2 cellular contexts compared by ENCODE assay signal in genomic region chr12:64801381-64801780, GRCh38.
TF ChIP-seq lines count a peak whose summit lies in the region.

No MANE protein-coding gene starts in this region.

TF ChIP-seq in Ishikawa, 13 proteins besides CTCF, POLR2A, EP300 and RAD21:
- TF ChIP-seq REST (IDR thresholded peaks at IDR 0.05; ENCODE audit: low read depth) (no peak), USF1 (IDR thresholded peaks at IDR 0.05) (no peak), TAF1 (IDR thresholded peaks at IDR 0.05; ENCODE audit: low read depth) (no peak), ZBTB7A (IDR thresholded peaks at IDR 0.05; ENCODE audit: low read depth) (no peak)

TF ChIP-seq in K562, 482 proteins besides CTCF, POLR2A, EP300 and RAD21:
- TF ChIP-seq MEF2D (tag; conservative IDR thresholded peaks at IDR 0.05; ENCODE audit: low read depth) (no peak), IFI16 (CRISPR knock-in tag; IDR thresholded peaks at IDR 0.05) (no peak), ZNF384 (IDR thresholded peaks at IDR 0.05; ENCODE audit: low read depth, low read length) (no peak), NCOR1 (IDR thresholded peaks at IDR 0.05) (no peak), UBTF (IDR thresholded peaks at IDR 0.05; ENCODE audit: borderline replicate concordance in 1 of 2, low read depth in 2 of 2, low read length in 2 of 2) (no peak), SRSF9 (IDR thresholded peaks at IDR 0.05; ENCODE audit: borderline replicate concordance, low read depth, low read length) (no peak), TFE3 (CRISPR knock-in tag; IDR thresholded peaks at IDR 0.05) (no peak)
